Comparison of ENCODE assay signal across 21 cellular contexts in genomic region chr17:29742210-29742513, GRCh38.
DNase-seq lines count a peak whose midpoint lies in the region; ATAC-seq and TF ChIP-seq lines count a peak whose summit lies in the region.
"Had no signal": no experiment of that assay in that cellular context is flagged by ENCODE, and none has a peak within 500 bp of the region (broad histone marks: within the 10 kb centered on the region; RNA-seq: fewer than 3 reads in every experiment).

No MANE protein-coding gene starts in this region.

- in situ Hi-C loops in GM13976 (cut with MboI; ENCODE audit: low sequenced_read_pairs, unreplicated experiment) = no loop called here

- H3K36me3 ChIP-seq in BLaER1 treated with 17β-estradiol and CSF1 and Interleukin-3, amounts not matched to agents 10 nM and 100 nM = peaks cover 26 to 100% (median 80%) of the 10 kb centered on the region in 11 experiments; a peak in 21 of 22 replicates
- H3K36me3 ChIP-seq in CD4-positive, CD25-positive, alpha-beta regulatory T cell (ENCODE audit: control insufficient read depth, insufficient read depth, low read length) = peaks cover 4% of the 10 kb centered on the region
- H3K36me3 ChIP-seq in esophagus muscularis mucosa = no peaks in the 10 kb centered on the region
- H3K36me3 ChIP-seq: tibial nerve had no signal

- TF ChIP-seq POLR2A in esophagus muscularis mucosa (IDR thresholded peaks at IDR 0.05; ENCODE audit: low read depth) = no peak

- intact Hi-C loops in dendritic cell treated with granulocyte-macrophage colony-stimulating factor and Interleukin-4, amounts not matched to agents 40 ng/mL and 50 ng/mL, for 4 days (cut with micrococcal nuclease) = loop anchor here (5.0 kb wide), 1 partner anchor 45 kb away; no protein-coding TSS in a partner anchor
- intact Hi-C loops in esophagus muscularis mucosa (cut with DNase I) = no loop called here

- H3K4me3 Mint-ChIP-seq in CD4-positive, CD25-positive, alpha-beta regulatory T cell = peak overlapping the region in 2 of 4 donors; percentile 32 to 62
- peak overlapping the region; percentile 13 for H3K4me3 Mint-ChIP-seq in dendritic cell treated with granulocyte-macrophage colony-stimulating factor and Interleukin-4, amounts not matched to agents 40 ng/mL and 50 ng/mL, for 4 days
- no peak overlapping the region for H3K4me3 Mint-ChIP-seq in progenitor cell of endocrine pancreas (ENCODE audit: low read depth)
- H3K4me3 Mint-ChIP-seq: nephron; stimulated activated naive CD8-positive, alpha-beta T cell treated with anti-CD3 and anti-CD28 coated beads, Interleukin-15, Interleukin-2, amounts not matched to agents 100 ng/mL and 50 ng/mL, for 24 hours had no signal

- ATAC-seq in CD4-positive, CD25-positive, alpha-beta regulatory T cell (ENCODE audit: low read depth in 2 of 2) = no peak
- ATAC-seq in SK-N-SH treated with all-trans-retinoic acid at 6 μM for 48 hours = no peak

- no peak for TF ChIP-seq CTCF in progenitor cell of endocrine pancreas (IDR thresholded peaks at IDR 0.05; ENCODE audit: unreplicated experiment)
- TF ChIP-seq CTCF in GM13976 (IDR thresholded peaks at IDR 0.05; ENCODE audit: borderline replicate concordance, control extremely low read depth, extremely low read depth, insufficient read depth, missing control alignments) = no peak
- TF ChIP-seq CTCF in esophagus muscularis mucosa (IDR thresholded peaks at IDR 0.05) = no peak

- H3K9me3 ChIP-seq in BLaER1 treated with 17β-estradiol and CSF1 and Interleukin-3, amounts not matched to agents 10 nM and 100 nM (replicated peaks in 1 of 11) = no peaks in the 10 kb centered on the region
- H3K9me3 ChIP-seq in CD4-positive, CD25-positive, alpha-beta regulatory T cell (ENCODE audit: control insufficient read depth in 2 of 2, low read length in 2 of 2) = no peaks in the 10 kb centered on the region
- H3K9me3 ChIP-seq in esophagus muscularis mucosa = no peaks in the 10 kb centered on the region
- H3K9me3 ChIP-seq: tibial nerve had no signal

- no peaks in the 10 kb centered on the region for H3K27me3 Mint-ChIP-seq in CD4-positive, CD25-positive, alpha-beta regulatory T cell
- no peaks in the 10 kb centered on the region for H3K27me3 Mint-ChIP-seq in dendritic cell treated with granulocyte-macrophage colony-stimulating factor and Interleukin-4, amounts not matched to agents 40 ng/mL and 50 ng/mL, for 4 days
- H3K27me3 Mint-ChIP-seq in progenitor cell of endocrine pancreas = no peaks in the 10 kb centered on the region
- H3K27me3 Mint-ChIP-seq: stimulated activated naive CD8-positive, alpha-beta T cell treated with anti-CD3 and anti-CD28 coated beads, Interleukin-15, Interleukin-2, amounts not matched to agents 100 ng/mL and 50 ng/mL, for 24 hours had no signal

- H3K36me3 Mint-ChIP-seq in CD4-positive, CD25-positive, alpha-beta regulatory T cell = peaks cover 6% of the 10 kb centered on the region
- peaks cover 8% of the 10 kb centered on the region for H3K36me3 Mint-ChIP-seq in dendritic cell treated with granulocyte-macrophage colony-stimulating factor and Interleukin-4, amounts not matched to agents 40 ng/mL and 50 ng/mL, for 4 days (ENCODE audit: low read depth)
- no peaks in the 10 kb centered on the region for H3K36me3 Mint-ChIP-seq in progenitor cell of endocrine pancreas (ENCODE audit: insufficient read depth)

- DNase-seq in CD4-positive, CD25-positive, alpha-beta regulatory T cell = no peak
- DNase-seq in progenitor cell of endocrine pancreas (ENCODE audit: low spot score, unreplicated experiment) (no peak), GM13976 (ENCODE audit: low spot score) (no peak), esophagus muscularis mucosa (ENCODE audit: extremely low spot score) (no peak)
- DNase-seq: activated CD4-positive, alpha-beta T cell treated with anti-CD3 and anti-CD28 coated beads for 48 hours; AML-193; dermis blood vessel endothelial cell; DMS 273 treated with DMSO at 0.1 percent for 48 hours; foreskin fibroblast; mesendoderm; NCI-H1417; NCI-H524; small intestine; stimulated activated CD4-positive, alpha-beta T cell treated with anti-CD3 and anti-CD28 coated beads, Interleukin-2, amount 100 ng/mL, for 48 hours had no signal

- no peak for TF ChIP-seq EP300 in esophagus muscularis mucosa (IDR thresholded peaks at IDR 0.05)

- peaks cover 39 to 79% (median 57%) of the 10 kb centered on the region in 4 donors for H3K4me1 Mint-ChIP-seq in CD4-positive, CD25-positive, alpha-beta regulatory T cell
- H3K4me1 Mint-ChIP-seq in dendritic cell treated with granulocyte-macrophage colony-stimulating factor and Interleukin-4, amounts not matched to agents 40 ng/mL and 50 ng/mL, for 4 days (ENCODE audit: low read depth) = peaks cover 31% of the 10 kb centered on the region
- peaks cover 22% of the 10 kb centered on the region for H3K4me1 Mint-ChIP-seq in progenitor cell of endocrine pancreas (ENCODE audit: low read depth)

- no peak overlapping the region for H3K4me3 ChIP-seq in BLaER1 treated with 17β-estradiol and CSF1 and Interleukin-3, amounts not matched to agents 10 nM and 100 nM
- H3K4me3 ChIP-seq in CD4-positive, CD25-positive, alpha-beta regulatory T cell (ENCODE audit: low read depth, low read length) = no peak overlapping the region
- H3K4me3 ChIP-seq in esophagus muscularis mucosa = no peak overlapping the region
- H3K4me3 ChIP-seq: tibial nerve had no signal

- peak overlapping the region in 8 of 11 experiments; percentile 3 to 50 (median 21); a peak in 7 of 22 replicates for H3K4me2 ChIP-seq in BLaER1 treated with 17β-estradiol and CSF1 and Interleukin-3, amounts not matched to agents 10 nM and 100 nM

- H3K27ac ChIP-seq in BLaER1 treated with 17β-estradiol and CSF1 and Interleukin-3, amounts not matched to agents 10 nM and 100 nM = peak overlapping the region in 6 of 11 experiments; percentile 29 to 53 (median 42); a peak in 10 of 22 replicates
- H3K27ac ChIP-seq in CD4-positive, CD25-positive, alpha-beta regulatory T cell (ENCODE audit: insufficient read depth, low read length, poor library complexity, severe bottlenecking) = no peak overlapping the region
- no peak overlapping the region for H3K27ac ChIP-seq in esophagus muscularis mucosa (replicated peaks in 1 of 4)
- H3K27ac ChIP-seq: epithelial cell of prostate, tibial nerve had no signal

- H3K4me1 ChIP-seq in BLaER1 treated with 17β-estradiol and CSF1 and Interleukin-3, amounts not matched to agents 10 nM and 100 nM = peaks cover 0 to 84% (median 19%) of the 10 kb centered on the region in 10 experiments; a peak in 13 of 20 replicates
- peaks cover 14% of the 10 kb centered on the region for H3K4me1 ChIP-seq in CD4-positive, CD25-positive, alpha-beta regulatory T cell (ENCODE audit: control insufficient read depth, insufficient read depth, low read length, poor library complexity, severe bottlenecking)
- H3K4me1 ChIP-seq in esophagus muscularis mucosa = peaks cover 39 to 50% (median 41%) of the 10 kb centered on the region in 4 donors

- peak overlapping the region; percentile 20 to 78 (median 59) for H3K27ac Mint-ChIP-seq in CD4-positive, CD25-positive, alpha-beta regulatory T cell
- peak overlapping the region; percentile 62 for H3K27ac Mint-ChIP-seq in dendritic cell treated with granulocyte-macrophage colony-stimulating factor and Interleukin-4, amounts not matched to agents 40 ng/mL and 50 ng/mL, for 4 days
- H3K27ac Mint-ChIP-seq in progenitor cell of endocrine pancreas = peak overlapping the region; percentile 41
- H3K27ac Mint-ChIP-seq: nephron; stimulated activated naive CD8-positive, alpha-beta T cell treated with anti-CD3 and anti-CD28 coated beads, Interleukin-15, Interleukin-2, amounts not matched to agents 100 ng/mL and 50 ng/mL, for 24 hours had no signal

- no peaks in the 10 kb centered on the region for H3K27me3 ChIP-seq in BLaER1 treated with 17β-estradiol and CSF1 and Interleukin-3, amounts not matched to agents 10 nM and 100 nM
- H3K27me3 ChIP-seq in CD4-positive, CD25-positive, alpha-beta regulatory T cell (ENCODE audit: control insufficient read depth, insufficient read depth, low read length) = no peaks in the 10 kb centered on the region
- H3K27me3 ChIP-seq in esophagus muscularis mucosa = no peaks in the 10 kb centered on the region
- H3K27me3 ChIP-seq: tibial nerve had no signal

- peaks cover 13 to 96% (median 68%) of the 10 kb centered on the region in 11 experiments; a peak in 20 of 22 replicates for H4K20me1 ChIP-seq in BLaER1 treated with 17β-estradiol and CSF1 and Interleukin-3, amounts not matched to agents 10 nM and 100 nM

- no peaks in the 10 kb centered on the region for H3K9me3 Mint-ChIP-seq in CD4-positive, CD25-positive, alpha-beta regulatory T cell
- H3K9me3 Mint-ChIP-seq in dendritic cell treated with granulocyte-macrophage colony-stimulating factor and Interleukin-4, amounts not matched to agents 40 ng/mL and 50 ng/mL, for 4 days = no peaks in the 10 kb centered on the region
- H3K9me3 Mint-ChIP-seq in progenitor cell of endocrine pancreas (ENCODE audit: low read depth) = no peaks in the 10 kb centered on the region
- H3K9me3 Mint-ChIP-seq: nephron; stimulated activated naive CD8-positive, alpha-beta T cell treated with anti-CD3 and anti-CD28 coated beads, Interleukin-15, Interleukin-2, amounts not matched to agents 100 ng/mL and 50 ng/mL, for 24 hours had no signal

- WGBS in esophagus muscularis mucosa = 89% methylated on average over 3 of the region's 3 CpGs

- H3K9ac ChIP-seq in BLaER1 treated with 17β-estradiol and CSF1 and Interleukin-3, amounts not matched to agents 10 nM and 100 nM = no peak overlapping the region; a peak in 1 of 22 replicates

TF ChIP-seq in SK-N-SH treated with all-trans-retinoic acid at 6 μM for 48 hours, 23 proteins besides CTCF, POLR2A, EP300 and RAD21:
- TF ChIP-seq ZNF565 (CRISPR knock-in tag; conservative IDR thresholded peaks at IDR 0.05; ENCODE audit: low read depth) (no peak), PPARA (CRISPR knock-in tag; IDR thresholded peaks at IDR 0.05; ENCODE audit: borderline replicate concordance) (no peak), ZC3H10 (CRISPR knock-in tag; IDR thresholded peaks at IDR 0.05) (no peak), ZNF8 (CRISPR knock-in tag; IDR thresholded peaks at IDR 0.05) (no peak)

Comparison
In these comparisons a context has a peak if more than half of its experiments do, and no peak if none do; other contexts are left out.
1. H3K27ac ChIP-seq: peak in BLaER1 treated with 17β-estradiol and CSF1 and Interleukin-3, amounts not matched to agents 10 nM and 100 nM (6 of 11); none in CD4-positive, CD25-positive, alpha-beta regulatory T cell (single experiment) and esophagus muscularis mucosa (0 of 4).
2. Peak in every context shown above with its lines, with median percentiles within 50 percentile points of each other: H3K27ac Mint-ChIP-seq.